23 cellular contexts compared by ENCODE assay signal in genomic region chr10:48792121-48792520, GRCh38.
A peak's percentile ranks its signal among the peaks of the same experiment; 100 is the strongest.
DNase-seq lines count a peak whose midpoint lies in the region; ATAC-seq and TF ChIP-seq lines count a peak whose summit lies in the region.
"Had no signal": no experiment of that assay in that cellular context is flagged by ENCODE, and none has a peak within 500 bp of the region (broad histone marks: within the 10 kb centered on the region; RNA-seq: fewer than 3 reads in every experiment).

No MANE protein-coding gene starts in this region.

- H3K4me1 ChIP-seq in foreskin keratinocyte, result peaks cover 24% of the 10 kb centered on the region
- H3K4me1 ChIP-seq: uterus had no signal

- DNase-seq in AG08395 (ENCODE audit: low spot score), result peak; percentile 45
- DNase-seq in DMS53 (lab: John Stamatoyannopoulos, UW), result peak; percentile 86
- DNase-seq in RWPE1 (ENCODE audit: low spot score), result no peak
- DNase-seq in foreskin keratinocyte, result peak in 1 of 2 donors; percentile 44
- no peak for DNase-seq in NCI-H146 treated with DMSO at 0.1 percent for 48 hours (lab: John Stamatoyannopoulos, UW; ENCODE audit: unreplicated experiment)
- DNase-seq: activated CD4-positive, alpha-beta T cell treated with anti-CD3 and anti-CD28 coated beads, Interleukin-2, amount 10 ng/mL, durations not matched to agents 7 days and 5 days; activated naive CD4-positive, alpha-beta T cell; activated T-cell treated with anti-CD3 and anti-CD28 coated beads, Interleukin-2, amount 50 U/mL, for 72 hours; amniotic stem cell; COR-L47; DMS79; glutamatergic neuron; left ventricle myocardium inferior; NCI-H146; NCI-H748 treated with DMSO at 0.1 percent for 48 hours; stimulated activated CD8-positive, alpha-beta memory T cell treated with anti-CD3 and anti-CD28 coated beads, Interleukin-4, amount 100 ng/mL, for 48 hours; stimulated activated naive CD8-positive, alpha-beta T cell treated with anti-CD3 and anti-CD28 coated beads, Interleukin-15, amount 100 ng/mL, for 72 hours; uterus had no signal

- CTCF ChIA-PET in RWPE1 (lab: Yijun Ruan, JAX), result no interaction called here

- TF ChIP-seq CTCF in RWPE1 (conservative IDR thresholded peaks at IDR 0.05; ENCODE audit: low read depth) (no peak), foreskin keratinocyte (conservative IDR thresholded peaks at IDR 0.05) (no peak)

- ATAC-seq in foreskin keratinocyte (peak; percentile 7), HG03025 (IDR thresholded peaks at IDR 0.05; ENCODE audit: low FRiP score, unreplicated experiment) (no peak), HG02870 (IDR thresholded peaks at IDR 0.05; ENCODE audit: unreplicated experiment) (no peak)
- ATAC-seq: HCT116 had no signal

- POLR2A ChIA-PET in RWPE1 (lab: Yijun Ruan, JAX; ENCODE audit: low non-redundant PET), result no interaction called here

- H3K27ac ChIP-seq in RWPE1 (peak overlapping the region; percentile 56), foreskin keratinocyte (no peak overlapping the region)
- H3K27ac ChIP-seq: BLaER1 treated with 17β-estradiol and CSF1 and Interleukin-3, amounts not matched to agents 10 nM and 100 nM; SJSA1; uterus had no signal

- no peaks in the 10 kb centered on the region for H3K27me3 ChIP-seq in foreskin keratinocyte
- H3K27me3 ChIP-seq: BLaER1 treated with 17β-estradiol and CSF1 and Interleukin-3, amounts not matched to agents 10 nM and 100 nM; SJSA1; uterus had no signal

Comparison
In these comparisons a context has a peak if more than half of its experiments do, and no peak if none do; other contexts are left out.
1. DNase-seq: peak in AG08395 (single experiment) and DMS53 (single experiment); none in RWPE1 (single experiment) and NCI-H146 treated with DMSO at 0.1 percent for 48 hours (single experiment).